In genomic region chr13:110300090-110300815, GRCh38 we compare ENCODE assay signal across 23 cellular contexts. TPM values are rescaled to one million over a fixed set of nuclear protein-coding genes. Genes with fewer than 3 reads are reported as not detected.
DNase-seq lines count a peak whose midpoint lies in the region; ATAC-seq and TF ChIP-seq lines count a peak whose summit lies in the region.
"Had no signal": no experiment of that assay in that cellular context is flagged by ENCODE, and none has a peak within 500 bp of the region (broad histone marks: within the 10 kb centered on the region; RNA-seq: fewer than 3 reads in every experiment).

No MANE protein-coding gene starts in this region.

- H3K27ac ChIP-seq in esophagus squamous epithelium = peak overlapping the region in 3 of 4 donors; percentile 77 to 95 (median 90)
- peak overlapping the region; percentile 96 to 99 for H3K27ac ChIP-seq in tibial artery
- H3K27ac ChIP-seq: PC-9 had no signal

- H3K9me3 Mint-ChIP-seq in nephron = no peaks in the 10 kb centered on the region
- H3K9me3 Mint-ChIP-seq: activated naive CD8-positive, alpha-beta T cell treated with anti-CD3 and anti-CD28 coated beads for 36 hours; activated T-helper 1 cell treated with anti-CD3 and anti-CD28 coated beads, Interleukin-12 subunit alpha, Interleukin-12 subunit beta, Interleukin-2, Interleukin-4 antibody, amounts not matched to agents 30 ng/mL and 10 ng/mL and 1 ng/mL, durations not matched to agents 14 hours and 24 hours and 36 hours; brain; natural killer cell treated with Interleukin-12 subunit alpha and Interleukin-12 subunit beta and Interleukin-15 and Interleukin-18, amount 100 ng/mL, for 72 hours had no signal

- H3K36me3 ChIP-seq in esophagus squamous epithelium (no peaks in the 10 kb centered on the region), tibial artery (peaks cover 0 to 4% (median 0%) of the 10 kb centered on the region in 3 donors)

- intact Hi-C loops in esophagus squamous epithelium (cut with DNase I) = no loop called here
- intact Hi-C loops in tibial artery (cut with DNase I; ENCODE audit: low total_unique reads) = loop anchor here (10.0 kb wide), 1 partner anchor 75 kb away; no protein-coding TSS in a partner anchor

- peak overlapping the region; percentile 22 to 56 (median 48) for H3K27ac Mint-ChIP-seq in nephron
- H3K27ac Mint-ChIP-seq: activated CD8-positive, alpha-beta memory T cell treated with anti-CD3 and anti-CD28 coated beads, Interleukin-2, amount 10 ng/mL, durations not matched to agents 7 days and 5 days; activated naive CD8-positive, alpha-beta T cell treated with anti-CD3 and anti-CD28 coated beads for 36 hours; activated T-helper 1 cell treated with anti-CD3 and anti-CD28 coated beads, Interleukin-12 subunit alpha, Interleukin-12 subunit beta, Interleukin-2, Interleukin-4 antibody, amounts not matched to agents 30 ng/mL and 10 ng/mL and 1 ng/mL, durations not matched to agents 14 hours and 24 hours and 36 hours; natural killer cell treated with Interleukin-12 subunit alpha and Interleukin-12 subunit beta and Interleukin-15 and Interleukin-18, amount 100 ng/mL, for 72 hours had no signal

- no peak overlapping the region for H3K4me3 Mint-ChIP-seq in nephron
- H3K4me3 Mint-ChIP-seq: activated CD8-positive, alpha-beta memory T cell treated with anti-CD3 and anti-CD28 coated beads, Interleukin-2, amount 10 ng/mL, durations not matched to agents 7 days and 5 days; activated naive CD8-positive, alpha-beta T cell treated with anti-CD3 and anti-CD28 coated beads for 36 hours; activated T-helper 1 cell treated with anti-CD3 and anti-CD28 coated beads, Interleukin-12 subunit alpha, Interleukin-12 subunit beta, Interleukin-2, Interleukin-4 antibody, amounts not matched to agents 30 ng/mL and 10 ng/mL and 1 ng/mL, durations not matched to agents 14 hours and 24 hours and 36 hours; natural killer cell treated with Interleukin-12 subunit alpha and Interleukin-12 subunit beta and Interleukin-15 and Interleukin-18, amount 100 ng/mL, for 72 hours had no signal

- H3K4me1 ChIP-seq in esophagus squamous epithelium = peaks cover 0 to 91% (median 21%) of the 10 kb centered on the region in 3 donors
- H3K4me1 ChIP-seq in tibial artery = peaks cover 9 to 99% (median 63%) of the 10 kb centered on the region in 4 donors

- peaks cover 0 to 45% (median 0%) of the 10 kb centered on the region in 4 donors for H3K27me3 ChIP-seq in esophagus squamous epithelium
- no peaks in the 10 kb centered on the region for H3K27me3 ChIP-seq in tibial artery
- H3K27me3 ChIP-seq: upper lobe of left lung had no signal

- DNase-seq in NCI-H774 (lab: John Stamatoyannopoulos, UW) = peak; percentile 30
- DNase-seq in esophagus squamous epithelium (lab: John Stamatoyannopoulos, UW) = no peak
- DNase-seq in tibial artery = no peak
- DNase-seq in NCI-H1105 (lab: John Stamatoyannopoulos, UW) = no peak
- DNase-seq: activated CD4-positive, alpha-beta T cell treated with anti-CD3 and anti-CD28 coated beads for 48 hours; activated CD8-positive, alpha-beta memory T cell treated with anti-CD3 and anti-CD28 coated beads, Interleukin-2, amount 10 ng/mL, durations not matched to agents 7 days and 5 days; activated naive CD8-positive, alpha-beta T cell treated with anti-CD3 and anti-CD28 coated beads for 36 hours; DMS79 treated with DMSO at 0.1 percent for 48 hours; NCI-H1694 treated with DMSO at 0.1 percent for 48 hours; NCI-H345; PC-9; SIG-M5; small intestine; stimulated activated CD4-positive, alpha-beta T cell treated with anti-CD3 and anti-CD28 coated beads, Interleukin-2, amount 100 ng/mL, for 48 hours; stimulated activated naive CD8-positive, alpha-beta T cell treated with anti-CD3 and anti-CD28 coated beads, Interleukin-15, Interleukin-2, amounts not matched to agents 100 U/mL and 50 U/mL, for 24 hours; upper lobe of left lung had no signal

- TF ChIP-seq POLR2A in esophagus squamous epithelium (IDR thresholded peaks at IDR 0.05) (no peak), GM18505 (IDR thresholded peaks at IDR 0.05; ENCODE audit: borderline replicate concordance, extremely low read depth, insufficient read depth, insufficient read length) (no peak)

- 40 to 52% methylated on average over 3 of the region's 3 CpGs for whole genome bisulfite sequencing in esophagus squamous epithelium, 2 donors

- H3K4me1 Mint-ChIP-seq in nephron = peaks cover 76% of the 10 kb centered on the region

- ATAC-seq in GM18502 (IDR thresholded peaks at IDR 0.05; ENCODE audit: poor library complexity, unreplicated experiment) (no peak), GM18505 (IDR thresholded peaks at IDR 0.05; ENCODE audit: unreplicated experiment) (no peak)
- ATAC-seq: activated CD8-positive, alpha-beta memory T cell treated with anti-CD3 and anti-CD28 coated beads, Interleukin-2, amount 10 ng/mL, durations not matched to agents 7 days and 5 days; K562; natural killer cell treated with Interleukin-12 subunit alpha and Interleukin-12 subunit beta and Interleukin-15 and Interleukin-18, amount 100 ng/mL, for 72 hours; stimulated activated naive CD8-positive, alpha-beta T cell treated with anti-CD3 and anti-CD28 coated beads, Interleukin-15, Interleukin-2, amounts not matched to agents 100 U/mL and 50 U/mL, for 24 hours had no signal

- no peaks in the 10 kb centered on the region for H3K27me3 Mint-ChIP-seq in nephron (ENCODE audit: low read depth)

- H3K9me3 ChIP-seq in esophagus squamous epithelium = no peaks in the 10 kb centered on the region
- no peaks in the 10 kb centered on the region for H3K9me3 ChIP-seq in tibial artery
- H3K9me3 ChIP-seq: upper lobe of left lung had no signal

- TF ChIP-seq CTCF in esophagus squamous epithelium (IDR thresholded peaks at IDR 0.05) (no peak), nephron (IDR thresholded peaks at IDR 0.05; ENCODE audit: unreplicated experiment in 3 of 3) (no peak), tibial artery (IDR thresholded peaks at IDR 0.05) (no peak)

- no peak overlapping the region for H3K4me3 ChIP-seq in esophagus squamous epithelium
- no peak overlapping the region for H3K4me3 ChIP-seq in tibial artery
- H3K4me3 ChIP-seq: K562, PC-9, upper lobe of left lung had no signal

- peaks cover 3% of the 10 kb centered on the region for H3K36me3 Mint-ChIP-seq in nephron (ENCODE audit: low read depth)
- H3K36me3 Mint-ChIP-seq: activated CD8-positive, alpha-beta memory T cell treated with anti-CD3 and anti-CD28 coated beads, Interleukin-2, amount 10 ng/mL, durations not matched to agents 7 days and 5 days; activated naive CD8-positive, alpha-beta T cell treated with anti-CD3 and anti-CD28 coated beads for 36 hours; brain; natural killer cell treated with Interleukin-12 subunit alpha and Interleukin-12 subunit beta and Interleukin-15 and Interleukin-18, amount 100 ng/mL, for 72 hours had no signal

RNA-seq across cellular contexts. Expression of gene COL4A1, which starts 6.7 kb away (rescaled TPM):
- total RNA-seq in esophagus squamous epithelium = 10 to 100 TPM in 3 of 4 donors, 1 to 10 TPM in 1; 8.9 to 97.1 (median 40.2) TPM
- total RNA-seq: activated CD8-positive, alpha-beta memory T cell treated with anti-CD3 and anti-CD28 coated beads, Interleukin-2, amount 10 ng/mL, durations not matched to agents 7 days and 5 days; activated naive CD8-positive, alpha-beta T cell treated with anti-CD3 and anti-CD28 coated beads for 36 hours; activated T-helper 1 cell treated with anti-CD3 and anti-CD28 coated beads, Interleukin-12 subunit alpha, Interleukin-12 subunit beta, Interleukin-2, Interleukin-4 antibody, amounts not matched to agents 30 ng/mL and 10 ng/mL and 1 ng/mL, durations not matched to agents 14 hours and 24 hours and 36 hours; natural killer cell treated with Interleukin-12 subunit alpha and Interleukin-12 subunit beta and Interleukin-15 and Interleukin-18, amount 100 ng/mL, for 72 hours had no signal

RNA-seq across cellular contexts. Expression of gene COL4A2, which starts 6.8 kb away (rescaled TPM):
- 100 to 1,000 TPM in 1 of 4 donors, 10 to 100 TPM in 3; 11.9 to 102 (median 43.5) TPM for total RNA-seq in esophagus squamous epithelium
- total RNA-seq: activated CD8-positive, alpha-beta memory T cell treated with anti-CD3 and anti-CD28 coated beads, Interleukin-2, amount 10 ng/mL, durations not matched to agents 7 days and 5 days; activated naive CD8-positive, alpha-beta T cell treated with anti-CD3 and anti-CD28 coated beads for 36 hours; activated T-helper 1 cell treated with anti-CD3 and anti-CD28 coated beads, Interleukin-12 subunit alpha, Interleukin-12 subunit beta, Interleukin-2, Interleukin-4 antibody, amounts not matched to agents 30 ng/mL and 10 ng/mL and 1 ng/mL, durations not matched to agents 14 hours and 24 hours and 36 hours; natural killer cell treated with Interleukin-12 subunit alpha and Interleukin-12 subunit beta and Interleukin-15 and Interleukin-18, amount 100 ng/mL, for 72 hours had no signal
